Comparison of ENCODE assay signal across 28 cellular contexts in the genomic region with DNA sequence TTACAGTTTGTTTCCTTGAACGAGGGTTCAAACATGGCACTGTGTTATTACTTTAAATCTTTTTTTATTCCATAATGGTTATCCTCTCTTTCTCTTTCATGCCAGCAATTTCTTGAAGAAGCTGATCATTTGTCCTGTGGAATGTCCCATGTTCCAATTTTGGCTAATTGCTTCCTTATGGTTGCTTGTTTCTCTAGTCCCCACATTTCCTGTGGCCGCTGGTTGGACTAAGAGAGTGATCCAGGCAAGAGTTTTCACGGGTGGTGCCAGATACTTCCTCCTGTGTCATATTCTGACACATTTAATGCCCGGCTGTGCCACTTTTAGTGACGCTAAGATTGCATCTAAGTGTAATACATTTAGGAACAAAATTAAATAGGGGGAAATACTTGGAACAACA.
DNase-seq lines count a peak whose midpoint lies in the region; ATAC-seq and TF ChIP-seq lines count a peak whose summit lies in the region.
"Had no signal": no experiment of that assay in that cellular context is flagged by ENCODE, and none has a peak within 500 bp of the region (broad histone marks: within the 10 kb centered on the region; RNA-seq: fewer than 3 reads in every experiment).

No MANE protein-coding gene starts in this region.

- H3K27me3 ChIP-seq in Caco-2 (replicated peaks; ENCODE audit: control insufficient read depth, insufficient read depth, low read length) (no peaks in the 10 kb centered on the region), neuronal stem cell (ENCODE audit: control insufficient read depth in 3 of 3, insufficient read depth in 3 of 3, low read depth in 1 of 3, low read length in 3 of 3) (no peaks in the 10 kb centered on the region)
- H3K27me3 ChIP-seq: neural progenitor cell, tibial artery had no signal

- H3K14ac ChIP-seq in neuronal stem cell (ENCODE audit: low read length), result no peak overlapping the region

- H3K4me2 ChIP-seq in neuronal stem cell (ENCODE audit: insufficient read depth, low read length, poor library complexity, severe bottlenecking), result no peak overlapping the region
- H3K4me2 ChIP-seq: neural progenitor cell had no signal

- H3K9ac ChIP-seq in neuronal stem cell (ENCODE audit: low read depth, low read length, poor library complexity), result no peak overlapping the region
- H3K9ac ChIP-seq: neural progenitor cell had no signal

- H3K9me3 Mint-ChIP-seq in Caco-2 (ENCODE audit: unreplicated experiment) (peaks cover 15% of the 10 kb centered on the region), HFFc6 (no peaks in the 10 kb centered on the region), chondrocyte (ENCODE audit: low read depth) (no peaks in the 10 kb centered on the region), mesothelial cell of epicardium (no peaks in the 10 kb centered on the region)
- H3K9me3 Mint-ChIP-seq: activated naive CD4-positive, alpha-beta T cell treated with anti-CD3 and anti-CD28 coated beads for 36 hours; central memory CD8-positive, alpha-beta T cell; neural progenitor cell; stimulated activated naive CD8-positive, alpha-beta T cell treated with anti-CD3 and anti-CD28 coated beads, Interleukin-15, Interleukin-2, amounts not matched to agents 100 ng/mL and 50 ng/mL, for 24 hours had no signal

- no peak overlapping the region for H2BK12ac ChIP-seq in neuronal stem cell (ENCODE audit: low read length)

- no peak overlapping the region for H4K8ac ChIP-seq in neuronal stem cell (ENCODE audit: low read depth, low read length)

- WGBS in neuronal stem cell (ENCODE audit: extremely low coverage in 2 of 2, insufficient read length in 2 of 2, insufficient replicate concordance in 1 of 2), 2 donors, result no CpG with 5 or more reads among the region's 5 CpGs

- no peak overlapping the region for H3K18ac ChIP-seq in neuronal stem cell (ENCODE audit: low read length)

- intact Hi-C loops in Caco-2 (cut with micrococcal nuclease; ENCODE audit: unreplicated experiment), result loop anchor here (10.0 kb wide), 2 partner anchors 205 to 385 kb away; partner anchors contain the start of gene HMGCR

- H2AK5ac ChIP-seq in neuronal stem cell (ENCODE audit: low read depth, low read length), result no peak overlapping the region

- H3K79me1 ChIP-seq in neuronal stem cell (ENCODE audit: low read depth, low read length), result no peaks in the 10 kb centered on the region

- H3K36me3 ChIP-seq in Caco-2 (ENCODE audit: control insufficient read depth, insufficient read depth, low read length) (no peaks in the 10 kb centered on the region), neuronal stem cell (replicated peaks in 1 of 2; ENCODE audit: control insufficient read depth in 2 of 2, insufficient read depth in 2 of 2, low read length in 2 of 2) (no peaks in the 10 kb centered on the region)
- H3K36me3 ChIP-seq: neural progenitor cell, tibial artery had no signal

- H3K4me1 Mint-ChIP-seq in Caco-2 (ENCODE audit: low read depth, unreplicated experiment) (peaks cover 70% of the 10 kb centered on the region), HFFc6 (ENCODE audit: low read depth) (peaks cover 95% of the 10 kb centered on the region), chondrocyte (ENCODE audit: low read depth) (peaks cover 62% of the 10 kb centered on the region), mesothelial cell of epicardium (peaks cover 47% of the 10 kb centered on the region)
- H3K4me1 Mint-ChIP-seq: neural progenitor cell had no signal

- TF ChIP-seq CTCF in Caco-2 (IDR thresholded peaks at IDR 0.05; ENCODE audit: insufficient read depth in 1 of 2, low read depth in 1 of 2, low read length in 1 of 2, severe bottlenecking in 1 of 2, unreplicated experiment in 1 of 2), result no peak
- TF ChIP-seq CTCF in HFFc6 (IDR thresholded peaks at IDR 0.05), result no peak
- no peak for TF ChIP-seq CTCF in chondrocyte (IDR thresholded peaks at IDR 0.05)
- TF ChIP-seq CTCF in mesothelial cell of epicardium (IDR thresholded peaks at IDR 0.05; ENCODE audit: unreplicated experiment), result no peak

- peak overlapping the region; percentile 64 for H3K27ac Mint-ChIP-seq in Caco-2 (ENCODE audit: unreplicated experiment)
- peak overlapping the region; percentile 84 for H3K27ac Mint-ChIP-seq in HFFc6
- H3K27ac Mint-ChIP-seq in chondrocyte (ENCODE audit: unreplicated experiment), result peak overlapping the region; percentile 92
- peak overlapping the region; percentile 18 for H3K27ac Mint-ChIP-seq in mesothelial cell of epicardium
- H3K27ac Mint-ChIP-seq: activated CD8-positive, alpha-beta T cell treated with anti-CD3 and anti-CD28 coated beads, Interleukin-2, amount 10 ng/mL, durations not matched to agents 7 days and 5 days; activated naive CD4-positive, alpha-beta T cell treated with anti-CD3 and anti-CD28 coated beads for 36 hours; CD4-positive, alpha-beta memory T cell; neural progenitor cell; stimulated activated naive CD8-positive, alpha-beta T cell treated with anti-CD3 and anti-CD28 coated beads, Interleukin-15, Interleukin-2, amounts not matched to agents 100 ng/mL and 50 ng/mL, for 24 hours had no signal

- H3K4me3 Mint-ChIP-seq in Caco-2 (ENCODE audit: unreplicated experiment) (no peak overlapping the region), HFFc6 (peak overlapping the region; percentile 72), chondrocyte (ENCODE audit: unreplicated experiment) (no peak overlapping the region), mesothelial cell of epicardium (no peak overlapping the region)
- H3K4me3 Mint-ChIP-seq: activated CD8-positive, alpha-beta T cell treated with anti-CD3 and anti-CD28 coated beads, Interleukin-2, amount 10 ng/mL, durations not matched to agents 7 days and 5 days; activated naive CD4-positive, alpha-beta T cell treated with anti-CD3 and anti-CD28 coated beads for 36 hours; CD4-positive, alpha-beta memory T cell; central memory CD8-positive, alpha-beta T cell; neural progenitor cell; stimulated activated naive CD8-positive, alpha-beta T cell treated with anti-CD3 and anti-CD28 coated beads, Interleukin-15, Interleukin-2, amounts not matched to agents 100 ng/mL and 50 ng/mL, for 24 hours had no signal

- DNase-seq in Caco-2 (no peak), HFFc6 (peak; percentile 56), chondrocyte (ENCODE audit: low spot score) (no peak), mesothelial cell of epicardium (ENCODE audit: low spot score in 2 of 2, unreplicated experiment in 2 of 2) (no peak), neuronal stem cell (ENCODE audit: low spot score) (no peak), ureter (ENCODE audit: low spot score) (no peak), ecto neural progenitor cell (ENCODE audit: low spot score) (no peak)
- DNase-seq: activated CD4-positive, CD25-positive, alpha-beta regulatory T cell treated with anti-CD3 and anti-CD28 coated beads, Interleukin-2, amount 50 U/mL, for 72 hours; activated CD8-positive, alpha-beta T cell treated with anti-CD3 and anti-CD28 coated beads, Interleukin-2, amount 10 ng/mL, durations not matched to agents 7 days and 5 days; activated naive CD4-positive, alpha-beta T cell treated with anti-CD3 and anti-CD28 coated beads for 36 hours; activated T-cell treated with anti-CD3 and anti-CD28 coated beads, Interleukin-2, amount 50 U/mL, for 1 hour; anterior cingulate cortex; CD4-positive, alpha-beta memory T cell; DMS53; effector CD8-positive, alpha-beta T cell; glutamatergic neuron; KG1; NCI-H187; NCI-H446; small intestine; stimulated activated CD4-positive, alpha-beta T cell treated with anti-CD3 and anti-CD28 coated beads, Interleukin-2, amount 100 ng/mL, for 48 hours; tibial artery had no signal

- peaks cover 18% of the 10 kb centered on the region for H3K36me3 Mint-ChIP-seq in Caco-2 (ENCODE audit: insufficient read depth, unreplicated experiment)
- no peaks in the 10 kb centered on the region for H3K36me3 Mint-ChIP-seq in HFFc6 (ENCODE audit: low read depth)
- no peaks in the 10 kb centered on the region for H3K36me3 Mint-ChIP-seq in chondrocyte (ENCODE audit: low read depth)
- no peaks in the 10 kb centered on the region for H3K36me3 Mint-ChIP-seq in mesothelial cell of epicardium
- H3K36me3 Mint-ChIP-seq: CD4-positive, alpha-beta memory T cell; neural progenitor cell had no signal

- no peak for ATAC-seq in GM18502 (IDR thresholded peaks at IDR 0.05; ENCODE audit: poor library complexity, unreplicated experiment)
- ATAC-seq: activated CD8-positive, alpha-beta T cell treated with anti-CD3 and anti-CD28 coated beads, Interleukin-2, amount 10 ng/mL, durations not matched to agents 7 days and 5 days; esophagus mucosa; left lobe of liver had no signal

- BruUV-seq in Caco-2 (replicated peaks; lab: Mats Ljungman, UMichigan), result no TSS peak

- H3K4ac ChIP-seq in neuronal stem cell (ENCODE audit: low read length), result no peak overlapping the region

- no peak overlapping the region for H4K91ac ChIP-seq in neuronal stem cell (ENCODE audit: low read depth, low read length, poor library complexity)

- H2BK5ac ChIP-seq in neuronal stem cell (ENCODE audit: low read length), result no peak overlapping the region

- H3K27me3 Mint-ChIP-seq in Caco-2 (ENCODE audit: insufficient read depth, unreplicated experiment) (no peaks in the 10 kb centered on the region), HFFc6 (ENCODE audit: insufficient read depth) (no peaks in the 10 kb centered on the region), chondrocyte (ENCODE audit: low read depth) (no peaks in the 10 kb centered on the region), mesothelial cell of epicardium (ENCODE audit: low read depth) (no peaks in the 10 kb centered on the region)
- H3K27me3 Mint-ChIP-seq: central memory CD8-positive, alpha-beta T cell had no signal

- POLR2A ChIA-PET in Caco-2 (lab: Charles Lee), result no interaction called here

- H2BK15ac ChIP-seq in neuronal stem cell (ENCODE audit: low read length), result no peak overlapping the region

- CTCF ChIA-PET in Caco-2 (lab: Charles Lee), result no interaction called here

- no peak overlapping the region for H2AFZ ChIP-seq in neuronal stem cell (ENCODE audit: low read length)
- H2AFZ ChIP-seq: neural progenitor cell had no signal

- H3K4me1 ChIP-seq in Caco-2 (peaks cover 79% of the 10 kb centered on the region), neuronal stem cell (ENCODE audit: control insufficient read depth in 2 of 2, insufficient read depth in 1 of 2, low read depth in 1 of 2, low read length in 2 of 2) (no peaks in the 10 kb centered on the region)
- H3K4me1 ChIP-seq: neural progenitor cell had no signal

- no peaks in the 10 kb centered on the region for H3K9me3 ChIP-seq in Caco-2
- H3K9me3 ChIP-seq in neuronal stem cell (replicated peaks in 1 of 2; ENCODE audit: control insufficient read depth in 2 of 2, insufficient read depth in 1 of 2, low read depth in 1 of 2, low read length in 2 of 2), result no peaks in the 10 kb centered on the region
- H3K9me3 ChIP-seq: tibial artery had no signal

- no peak overlapping the region for H3K23ac ChIP-seq in neuronal stem cell (ENCODE audit: low read depth, low read length, poor library complexity)

- H2BK120ac ChIP-seq in neuronal stem cell (ENCODE audit: low read depth, low read length), result no peak overlapping the region

- H3K27ac ChIP-seq in neuronal stem cell (replicated peaks; ENCODE audit: low read length), result no peak overlapping the region
- H3K27ac ChIP-seq: neural progenitor cell, tibial artery had no signal

- H3K4me3 ChIP-seq in Caco-2 (ENCODE audit: low read depth, low read length) (no peak overlapping the region), neuronal stem cell (ENCODE audit: low read length in 2 of 2) (no peak overlapping the region)
- H3K4me3 ChIP-seq: neural progenitor cell, tibial artery had no signal

Comparison
In these comparisons a context has a peak if more than half of its experiments do, and no peak if none do; other contexts are left out.
1. H3K27ac Mint-ChIP-seq: peak in every context shown above with its lines; median percentile 92 in chondrocyte; 84 in HFFc6; 64 in Caco-2; 18 in mesothelial cell of epicardium.